In genomic region chr1:41745022-41745421, GRCh38 we compare ENCODE assay signal across 1 cellular context.
TF ChIP-seq lines count a peak whose summit lies in the region.

No MANE protein-coding gene starts in this region.

TF ChIP-seq in GM12878, 131 proteins besides CTCF, POLR2A, EP300 and RAD21 (continued from another document):
- no peak for TF ChIP-seq RB1 (IDR thresholded peaks at IDR 0.05; ENCODE audit: borderline replicate concordance)
- no peak for TF ChIP-seq RELB (IDR thresholded peaks at IDR 0.05; ENCODE audit: low read depth)
- TF ChIP-seq RBBP5 (conservative IDR thresholded peaks at IDR 0.05), result no peak
- peak; percentile 56 for TF ChIP-seq SPI1 (IDR thresholded peaks at IDR 0.05; ENCODE audit: borderline replicate concordance, insufficient read depth, low read depth, low read length)
- no peak for TF ChIP-seq PKNOX1 (IDR thresholded peaks at IDR 0.05)
